In the genomic region with DNA sequence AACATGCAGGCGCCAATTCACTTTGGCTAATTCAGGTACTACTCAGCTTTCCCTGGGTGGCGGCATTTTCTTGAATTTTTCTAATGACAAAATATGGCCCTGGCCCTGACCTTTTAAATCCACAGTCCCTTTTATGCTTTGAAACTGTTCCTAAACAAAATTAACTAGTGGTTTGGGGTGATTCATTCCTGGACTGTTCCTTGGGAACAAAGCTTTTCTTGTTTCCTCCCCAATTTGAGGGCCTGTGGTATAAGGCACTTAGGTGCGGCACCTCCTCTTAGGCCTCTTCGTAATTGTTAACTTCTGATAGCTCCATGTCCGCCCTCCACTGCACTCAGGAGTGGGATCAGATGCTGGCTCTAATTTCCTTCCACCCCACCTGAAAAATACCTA, we compare ENCODE assay signal across 24 cellular contexts. TPM values are rescaled to one million over a fixed set of nuclear protein-coding genes. Genes with fewer than 3 reads are reported as not detected.
DNase-seq lines count a peak whose midpoint lies in the region; ATAC-seq and TF ChIP-seq lines count a peak whose summit lies in the region.
"Had no signal": no experiment of that assay in that cellular context is flagged by ENCODE, and none has a peak within 500 bp of the region (broad histone marks: within the 10 kb centered on the region; RNA-seq: fewer than 3 reads in every experiment).

No MANE protein-coding gene starts in this region.

- no peak overlapping the region for H3K27ac Mint-ChIP-seq in osteocyte (ENCODE audit: unreplicated experiment)
- H3K27ac Mint-ChIP-seq: T-helper 1 cell treated with Interleukin-12 subunit alpha and Interleukin-12 subunit beta and Interleukin-4 antibody, amounts not matched to agents 30 μg/mL and 1 μg/mL, for 36 hours had no signal

- WGBS in right cardiac atrium: 94% methylated on average over 5 of the region's 5 CpGs

- H3K27ac ChIP-seq in right cardiac atrium (ENCODE audit: low read length): no peak overlapping the region
- no peak overlapping the region for H3K27ac ChIP-seq in foreskin keratinocyte
- H3K27ac ChIP-seq: BLaER1 treated with 17β-estradiol and CSF1 and Interleukin-3, amounts not matched to agents 10 nM and 100 nM; SJSA1; testis had no signal

- DNase-seq in Daoy (ENCODE audit: low read depth) (peak; percentile 46), M059J (ENCODE audit: low read depth) (peak; percentile 60), fibroblast of peridontal ligament (ENCODE audit: extremely low read depth) (peak; percentile 47), osteocyte (ENCODE audit: extremely low spot score, unreplicated experiment) (peak; percentile 40), right cardiac atrium (no peak), sciatic nerve (ENCODE audit: low spot score) (no peak), foreskin keratinocyte (no peak), CD1c-positive myeloid dendritic cell (ENCODE audit: extremely low spot score) (no peak)
- DNase-seq: activated CD4-positive, alpha-beta T cell treated with anti-CD3 and anti-CD28 coated beads for 4 hours; activated T-cell treated with anti-CD3 and anti-CD28 coated beads, Interleukin-2, amount 50 U/mL, for 4 hours; dermis blood vessel endothelial cell; NCI-H146; NCI-H2171; stimulated activated CD4-positive, alpha-beta T cell treated with anti-CD3 and anti-CD28 coated beads, Interleukin-12 subunit alpha, Interleukin-12 subunit beta, amount 100 ng/mL, for 4 hours; stimulated activated CD4-positive, alpha-beta T cell treated with anti-CD3 and anti-CD28 coated beads, Interleukin-4, amount 100 ng/mL, for 24 hours; stimulated activated naive CD4-positive, alpha-beta T cell treated with Interleukin-2 at 50 U/mL for 16 hours; testis had no signal

- peaks cover 13% of the 10 kb centered on the region for H3K36me3 Mint-ChIP-seq in osteocyte (ENCODE audit: unreplicated experiment)

- no peak overlapping the region for H3K4me3 ChIP-seq in right cardiac atrium (ENCODE audit: low read length)
- H3K4me3 ChIP-seq: BLaER1 treated with 17β-estradiol and CSF1 and Interleukin-3, amounts not matched to agents 10 nM and 100 nM; K562; SJSA1; testis had no signal

- H3K4me1 ChIP-seq in right cardiac atrium (ENCODE audit: control insufficient read depth, insufficient read depth, low read length) (peaks cover 4% of the 10 kb centered on the region), foreskin keratinocyte (peaks cover 4% of the 10 kb centered on the region)
- H3K4me1 ChIP-seq: testis had no signal

- TF ChIP-seq CTCF in osteocyte (IDR thresholded peaks at IDR 0.05) (no peak), foreskin keratinocyte (conservative IDR thresholded peaks at IDR 0.05) (no peak)

- H3K4me1 Mint-ChIP-seq in osteocyte (ENCODE audit: unreplicated experiment): peaks cover 10% of the 10 kb centered on the region

- no peak for ATAC-seq in right cardiac atrium
- no peak for ATAC-seq in sciatic nerve
- no peak for ATAC-seq in foreskin keratinocyte
- ATAC-seq: activated T-cell treated with anti-CD3 and anti-CD28 coated beads, Interleukin-2, amount 50 U/mL, for 4 hours; K562; left lobe of liver; naive thymus-derived CD4-positive, alpha-beta T cell had no signal

- H3K4me3 Mint-ChIP-seq in osteocyte (ENCODE audit: unreplicated experiment): no peak overlapping the region
- H3K4me3 Mint-ChIP-seq: activated T-cell treated with anti-CD3 and anti-CD28 coated beads, Interleukin-2, amount 50 U/mL, for 4 hours; naive thymus-derived CD4-positive, alpha-beta T cell; T-helper 1 cell treated with Interleukin-12 subunit alpha and Interleukin-12 subunit beta and Interleukin-4 antibody, amounts not matched to agents 30 μg/mL and 1 μg/mL, for 36 hours had no signal

- H3K27me3 ChIP-seq in right cardiac atrium (ENCODE audit: control insufficient read depth, insufficient read depth) (no peaks in the 10 kb centered on the region), foreskin keratinocyte (no peaks in the 10 kb centered on the region)
- H3K27me3 ChIP-seq: BLaER1 treated with 17β-estradiol and CSF1 and Interleukin-3, amounts not matched to agents 10 nM and 100 nM; SJSA1; testis had no signal

- H3K9me3 ChIP-seq in right cardiac atrium (ENCODE audit: control insufficient read depth, low read length): no peaks in the 10 kb centered on the region
- H3K9me3 ChIP-seq: BLaER1 treated with 17β-estradiol and CSF1 and Interleukin-3, amounts not matched to agents 10 nM and 100 nM; SJSA1; testis had no signal

- H3K27me3 Mint-ChIP-seq in osteocyte (ENCODE audit: unreplicated experiment): no peaks in the 10 kb centered on the region
- H3K27me3 Mint-ChIP-seq: naive thymus-derived CD4-positive, alpha-beta T cell had no signal

- H3K9me3 Mint-ChIP-seq in osteocyte (ENCODE audit: unreplicated experiment): no peaks in the 10 kb centered on the region
- H3K9me3 Mint-ChIP-seq: activated T-cell treated with anti-CD3 and anti-CD28 coated beads, Interleukin-2, amount 50 U/mL, for 4 hours; T-helper 1 cell treated with Interleukin-12 subunit alpha and Interleukin-12 subunit beta and Interleukin-4 antibody, amounts not matched to agents 30 μg/mL and 1 μg/mL, for 36 hours had no signal

- intact Hi-C loops in right cardiac atrium (cut with DNase I): no loop called here
- intact Hi-C loops in sciatic nerve (cut with DNase I): no loop called here

RNA-seq across cellular contexts. Expression of gene NSG1, which starts 40.6 kb away (rescaled TPM):
- 4.4 and 10.2 TPM in 2 replicates for total RNA-seq in Daoy (2014; rRNA removed; shearing (Covaris generic))
- 0.20 TPM in 1 of 2 replicates, not detected in the other for total RNA-seq in M059J (2014; rRNA removed; shearing (Covaris generic))
- not detected in 2 replicates for total RNA-seq in osteocyte
- 10 to 100 TPM in 1 of 4 donors, 1 to 10 TPM in 3; 6.2 to 16.2 (median 7.5) TPM for total RNA-seq in right cardiac atrium
- polyA plus RNA-seq in right cardiac atrium: 4.9 TPM
- 12.2 TPM for total RNA-seq in sciatic nerve
- total RNA-seq in foreskin keratinocyte: 20.2 and 28.1 TPM in 2 replicates
- 28.4 and 40.4 TPM in 2 replicates for polyA plus RNA-seq in foreskin keratinocyte
- total RNA-seq: dermis blood vessel endothelial cell, K562, osteoblast, SJSA1 had no signal
- polyA plus RNA-seq: K562 had no signal

Comparison
In these comparisons a context has a peak if more than half of its experiments do, and no peak if none do; other contexts are left out.
1. DNase-seq: peak in Daoy (single experiment), M059J (single experiment), fibroblast of peridontal ligament (single experiment) and osteocyte (single experiment); none in right cardiac atrium (0 of 3), sciatic nerve (single experiment), foreskin keratinocyte (0 of 2) and CD1c-positive myeloid dendritic cell (single experiment).